In the genomic region with DNA sequence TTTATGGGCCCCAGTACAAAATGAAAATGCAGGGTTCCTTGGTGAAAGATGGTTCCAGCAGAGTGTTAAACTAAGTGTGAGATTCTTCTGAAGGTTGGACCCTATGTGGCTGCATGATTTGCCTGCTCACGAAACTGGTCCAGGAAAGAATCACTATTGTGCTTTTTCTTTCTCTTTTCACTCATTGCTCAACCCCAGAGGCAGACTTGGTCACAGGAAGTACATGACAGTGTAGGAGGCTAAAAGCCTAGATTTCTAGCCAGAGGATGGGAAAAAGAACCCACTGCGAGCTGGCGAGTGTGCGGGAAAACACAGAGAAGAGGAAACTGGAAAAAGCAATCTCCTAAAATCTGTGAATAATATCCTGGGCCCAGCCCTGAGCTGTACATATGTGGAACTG, we compare ENCODE assay signal across 24 cellular contexts. TPM values are rescaled to one million over a fixed set of nuclear protein-coding genes. Genes with fewer than 3 reads are reported as not detected.
DNase-seq lines count a peak whose midpoint lies in the region; ATAC-seq, FAIRE-seq and TF ChIP-seq lines count a peak whose summit lies in the region.
"Had no signal": no experiment of that assay in that cellular context is flagged by ENCODE, and none has a peak within 500 bp of the region (broad histone marks: within the 10 kb centered on the region; RNA-seq: fewer than 3 reads in every experiment).

No MANE protein-coding gene starts in this region.

- no peak overlapping the region for H2AK5ac ChIP-seq in mesendoderm (ENCODE audit: low read length)

- no peaks in the 10 kb centered on the region for H3K9me3 ChIP-seq in heart left ventricle

- no peak overlapping the region for H3K9ac ChIP-seq in mesendoderm (ENCODE audit: low read length)
- H3K9ac ChIP-seq: KMS-11 had no signal

- H3K79me2 ChIP-seq in mesendoderm (ENCODE audit: control insufficient read depth, insufficient read depth, low read length): no peaks in the 10 kb centered on the region

- TF ChIP-seq POLR2A in heart left ventricle (IDR thresholded peaks at IDR 0.05): no peak

- H3K27ac ChIP-seq in heart left ventricle (no peak overlapping the region), mesendoderm (ENCODE audit: low read depth, low read length) (no peak overlapping the region)
- H3K27ac ChIP-seq: KMS-11, PC-9, RWPE1 had no signal

- H3K4me3 ChIP-seq in heart left ventricle: no peak overlapping the region
- H3K4me3 ChIP-seq in mesendoderm (ENCODE audit: low read length): no peak overlapping the region
- H3K4me3 ChIP-seq: PC-9 had no signal

- DNase-seq in Right ventricle myocardium inferior (ENCODE audit: missing footprints) (no peak), heart left ventricle (no peak), GM19239 (ENCODE audit: insufficient read length, low spot score) (no peak), mesendoderm (no peak), superior temporal gyrus (ENCODE audit: extremely low spot score) (no peak), SHP77 treated with DMSO at 0.1 percent for 48 hours (lab: John Stamatoyannopoulos, UW) (no peak)
- no peak for DNase-seq in activated T-cell treated with anti-CD3 and anti-CD28 coated beads, Interleukin-2, amount 50 U/mL, for 48 hours
- DNase-seq in activated CD8-positive, alpha-beta memory T cell treated with anti-CD3 and anti-CD28 coated beads for 24 hours: no peak
- DNase-seq: COR-L47, DMS 273 treated with DMSO at 0.1 percent for 48 hours, GDM1, MV-4-11, NCI-H187, NCI-H2227 treated with DMSO at 0.1 percent for 48 hours, NCI-H510A treated with DMSO at 0.1 percent for 48 hours, NCI-H82, PC-9 had no signal

- H4K8ac ChIP-seq in mesendoderm (ENCODE audit: low read depth, low read length): no peak overlapping the region

- peak overlapping the region; percentile 69 for H2BK120ac ChIP-seq in mesendoderm (ENCODE audit: low read depth, low read length)

- peak; percentile 16 for ATAC-seq in Right ventricle myocardium inferior
- no peak for ATAC-seq in heart left ventricle

- H3K36me3 ChIP-seq in heart left ventricle (no peaks in the 10 kb centered on the region), mesendoderm (ENCODE audit: control insufficient read depth, insufficient read depth, low read length) (no peaks in the 10 kb centered on the region)

- no peaks in the 10 kb centered on the region for H3K79me1 ChIP-seq in mesendoderm (ENCODE audit: low read length)

- WGBS in heart left ventricle, 4 donors: 59 to 64% (median 62%) methylated on average over 4 of the region's 4 CpGs
- WGBS in mesendoderm (ENCODE audit: extremely low coverage, insufficient coverage, low lambda C conversion rate): no CpG with 5 or more reads among the region's 4 CpGs

- H3K4me2 ChIP-seq in mesendoderm (ENCODE audit: low read length): no peak overlapping the region
- H3K4me2 ChIP-seq: KMS-11, PC-9 had no signal

- no peak overlapping the region for H3K56ac ChIP-seq in mesendoderm (ENCODE audit: low read length)

- peak; percentile 21 for FAIRE-seq in GM19239 (lab: Jason Lieb, UNC)

- H3K4ac ChIP-seq in mesendoderm (ENCODE audit: low read depth, low read length): peak overlapping the region; percentile 26

- no peak overlapping the region for H3K18ac ChIP-seq in mesendoderm (ENCODE audit: low read length)

- TF ChIP-seq CTCF in heart left ventricle (IDR thresholded peaks at IDR 0.05): no peak

- no peak overlapping the region for H3K23ac ChIP-seq in mesendoderm (ENCODE audit: low read length)

- H3K27me3 ChIP-seq in heart left ventricle (no peaks in the 10 kb centered on the region), mesendoderm (ENCODE audit: insufficient read depth, low read length, poor library complexity) (no peaks in the 10 kb centered on the region)

- H4K5ac ChIP-seq in mesendoderm (ENCODE audit: low read length): no peak overlapping the region

- intact Hi-C loops in Right ventricle myocardium inferior (cut with DNase I): no loop called here
- intact Hi-C loops in heart left ventricle (cut with DNase I): loop anchor here in 1 of 10 donors (10.0 kb wide), 1 partner anchor 166 kb away; no protein-coding TSS in a partner anchor

- no peak overlapping the region for H2BK15ac ChIP-seq in mesendoderm (replicated peaks; ENCODE audit: low read depth)

- H2BK5ac ChIP-seq in mesendoderm (ENCODE audit: low read length): no peak overlapping the region

- H3K4me1 ChIP-seq in heart left ventricle: peaks cover 0 to 13% (median 0%) of the 10 kb centered on the region in 12 donors
- no peaks in the 10 kb centered on the region for H3K4me1 ChIP-seq in mesendoderm (ENCODE audit: control insufficient read depth, low read depth, low read length)

RNA-seq across cellular contexts. Expression of a gene that starts 18.6 kb away (rescaled TPM):
- total RNA-seq in Right ventricle myocardium inferior (0.60 TPM), heart left ventricle (under 1 TPM in 3 of 9 donors, not detected in 6; 0.10 to 0.25 (median 0.14) TPM)
- under 1 TPM; 0.03 to 0.15 TPM for polyA plus RNA-seq in heart left ventricle
- 0.06 TPM for polyA plus RNA-seq in mesendoderm (2013, experiment 1 of 2)
- polyA plus RNA-seq in mesendoderm (2013, experiment 2 of 2): 0.11 TPM
- total RNA-seq: A673, Daoy, PC-9, SK-MEL-5 had no signal
- polyA plus RNA-seq: CD14-positive monocyte had no signal

RNA-seq across cellular contexts. Expression of a gene that starts 25.2 kb away (rescaled TPM):
- not detected for total RNA-seq in Right ventricle myocardium inferior
- total RNA-seq in heart left ventricle: not detected
- not detected for polyA plus RNA-seq in heart left ventricle
- polyA plus RNA-seq in mesendoderm (2013, experiment 1 of 2): not detected
- polyA plus RNA-seq in mesendoderm (2013, experiment 2 of 2): not detected
- total RNA-seq: A673, Daoy, H4, PC-9, SK-MEL-5 had no signal
- polyA plus RNA-seq: CD14-positive monocyte had no signal
